9 cellular contexts compared by ENCODE assay signal in genomic region chr17:68196394-68197090, GRCh38. TPM values are rescaled to one million over a fixed set of nuclear protein-coding genes. Genes with fewer than 3 reads are reported as not detected.
DNase-seq lines count a peak whose midpoint lies in the region; ATAC-seq, FAIRE-seq and TF ChIP-seq lines count a peak whose summit lies in the region.
"Had no signal": no experiment of that assay in that cellular context is flagged by ENCODE, and none has a peak within 500 bp of the region (broad histone marks: within the 10 kb centered on the region; RNA-seq: fewer than 3 reads in every experiment).

No MANE protein-coding gene starts in this region.

- H3K79me1 ChIP-seq in mesendoderm (ENCODE audit: low read length): no peaks in the 10 kb centered on the region

- H3K27me3 ChIP-seq in heart right ventricle (peaks cover 27 to 80% (median 52%) of the 10 kb centered on the region in 7 donors), GM12878 (replicated peaks in 1 of 2; ENCODE audit: control insufficient read depth in 2 of 2, insufficient read depth in 2 of 2, low read length in 1 of 2) (peaks cover 19 to 26% of the 10 kb centered on the region in 2 experiments; a peak in 3 of 4 replicates), mesendoderm (ENCODE audit: insufficient read depth, low read length, poor library complexity) (peaks cover 40% of the 10 kb centered on the region), vagina (peaks cover 16% of the 10 kb centered on the region)

- TF ChIP-seq EP300 in GM12878 (IDR thresholded peaks at IDR 0.05; ENCODE audit: borderline replicate concordance in 1 of 2, control insufficient read depth in 1 of 2, low read depth in 2 of 2, low read length in 2 of 2): no peak

- no TSS peak for BruUV-seq in GM12878 (replicated peaks; lab: Mats Ljungman, UMichigan)

- H3K56ac ChIP-seq in mesendoderm (ENCODE audit: low read length): peak overlapping the region; percentile 73

- no peaks in the 10 kb centered on the region for H3K79me2 ChIP-seq in GM12878 (ENCODE audit: control insufficient read depth, insufficient read depth, low read length)
- no peaks in the 10 kb centered on the region for H3K79me2 ChIP-seq in mesendoderm (ENCODE audit: control insufficient read depth, insufficient read depth, low read length)

- H4K20me1 ChIP-seq in GM12878 (ENCODE audit: control insufficient read depth, insufficient read depth): no peaks in the 10 kb centered on the region

- DNase-seq in heart right ventricle (no peak), Right ventricle myocardium inferior (ENCODE audit: missing footprints) (no peak), GM12878 (ENCODE audit: low read depth, low spot score) (no peak), mesendoderm (peak; percentile 14), vagina (ENCODE audit: extremely low spot score in 2 of 2) (peak in 1 of 2 donors; percentile 52), HUDEP-2 (lab: John Stamatoyannopoulos, UW; ENCODE audit: unreplicated experiment in 76 of 76) (no peak), Kasumi-1 (lab: John Stamatoyannopoulos, UW) (no peak)
- DNase-seq: DMS79 had no signal

- H4K5ac ChIP-seq in mesendoderm (ENCODE audit: low read length): no peak overlapping the region

- no peak for TF ChIP-seq RAD21 in GM12878 (IDR thresholded peaks at IDR 0.05; ENCODE audit: insufficient read depth, low read depth, low read length)

- CTCF ChIA-PET in GM12878 (lab: Yijun Ruan, JAX): interaction anchor here (1.1 to 2.2 kb wide), 5 partner anchors 11 to 24 kb away, joined by 4 to 10 read pairs (median 5); no protein-coding TSS in a partner anchor

- POLR2A ChIA-PET in GM12878 (lab: Charles Lee): no interaction called here

- FAIRE-seq in GM12878 (lab: Jason Lieb, UNC): no peak

- H3K9me3 ChIP-seq in heart right ventricle (no peaks in the 10 kb centered on the region), GM12878 (replicated peaks; ENCODE audit: control insufficient read depth, insufficient read depth, low read length) (no peaks in the 10 kb centered on the region; the same call in 2 of the 3 replicates), vagina (no peaks in the 10 kb centered on the region)

- H2BK120ac ChIP-seq in mesendoderm (ENCODE audit: low read depth, low read length): no peak overlapping the region

- ATAC-seq in heart right ventricle (peak in 2 of 8 donors; percentile 3 to 4), Right ventricle myocardium inferior (no peak), GM12878 (no peak), GM18868 (IDR thresholded peaks at IDR 0.05; ENCODE audit: unreplicated experiment) (no peak)

- TF ChIP-seq POLR2A in GM12878 (IDR thresholded peaks at IDR 0.05; ENCODE audit: low read depth, low read length) (no peak; the same call in 1 of the 2 replicates), vagina (IDR thresholded peaks at IDR 0.05) (no peak)

- H3K4me3 ChIP-seq in heart right ventricle (peak overlapping the region; percentile 34 to 61 (median 49)), GM12878 (peak overlapping the region; percentile 66; the same call in 1 of the 2 replicates), mesendoderm (ENCODE audit: low read length) (peak overlapping the region; percentile 23), vagina (peak overlapping the region; percentile 38 to 50)

- no peak overlapping the region for H4K8ac ChIP-seq in mesendoderm (ENCODE audit: low read depth, low read length)

- in situ Hi-C loops in GM12878 (cut with MboI): no loop called here

- RAD21 ChIA-PET in GM12878 (lab: Charles Lee; ENCODE audit: unreplicated experiment): interaction anchor here (0.9 to 2.0 kb wide), 2 partner anchors 16 to 24 kb away, joined by 4 to 6 read pairs; no protein-coding TSS in a partner anchor

- H2AK5ac ChIP-seq in mesendoderm (ENCODE audit: low read length): no peak overlapping the region

- H3K18ac ChIP-seq in mesendoderm (ENCODE audit: low read length): no peak overlapping the region

- intact Hi-C loops in heart right ventricle (cut with DNase I): no loop called here
- intact Hi-C loops in Right ventricle myocardium inferior (cut with DNase I): no loop called here
- intact Hi-C loops in GM12878 (cut with micrococcal nuclease; ENCODE audit: unreplicated experiment): no loop called here
- intact Hi-C loops in vagina (cut with DNase I): no loop called here

- no peaks in the 10 kb centered on the region for H3K36me3 ChIP-seq in heart right ventricle
- H3K36me3 ChIP-seq in GM12878 (ENCODE audit: control insufficient read depth in 2 of 2, insufficient read depth in 2 of 2, low read length in 1 of 2): no peaks in the 10 kb centered on the region
- no peaks in the 10 kb centered on the region for H3K36me3 ChIP-seq in mesendoderm (ENCODE audit: control insufficient read depth, insufficient read depth, low read length)
- no peaks in the 10 kb centered on the region for H3K36me3 ChIP-seq in vagina

- H3K9ac ChIP-seq in GM12878 (ENCODE audit: control insufficient read depth, insufficient read depth, low read length) (no peak overlapping the region), mesendoderm (ENCODE audit: low read length) (peak overlapping the region; percentile 54)

- H3K27ac ChIP-seq in heart right ventricle (no peak overlapping the region), GM12878 (ENCODE audit: control insufficient read depth, insufficient read depth) (no peak overlapping the region), mesendoderm (ENCODE audit: low read depth, low read length) (no peak overlapping the region), vagina (no peak overlapping the region)

- no peak for TF ChIP-seq CTCF in heart right ventricle (IDR thresholded peaks at IDR 0.05)
- TF ChIP-seq CTCF in GM12878 (IDR thresholded peaks at IDR 0.05 in 2 of 3, conservative IDR thresholded peaks at IDR 0.05 in 1 of 3; ENCODE audit: control insufficient read depth in 2 of 3, extremely low read depth in 1 of 3, insufficient read depth in 1 of 3, low read depth in 3 of 3, low read length in 3 of 3): no peak
- TF ChIP-seq CTCF in vagina (IDR thresholded peaks at IDR 0.05): no peak

- WGBS in heart right ventricle, 2 donors: 1% methylated on average over 62 to 63 of the region's 63 CpGs
- 3% methylated on average over 56 of the region's 63 CpGs for WGBS in GM12878 (ENCODE audit: insufficient coverage, insufficient replicate concordance, low lambda C conversion rate, missing lambda C conversion rate)
- WGBS in mesendoderm (ENCODE audit: extremely low coverage, insufficient coverage, low lambda C conversion rate): no CpG with 5 or more reads among the region's 63 CpGs

- peak overlapping the region; percentile 80 for H3K23ac ChIP-seq in mesendoderm (ENCODE audit: low read length)

- H2AFZ ChIP-seq in GM12878 (ENCODE audit: control insufficient read depth, low read depth, low read length): no peak overlapping the region

- H3K4me1 ChIP-seq in heart right ventricle (peaks cover 15 to 56% (median 53%) of the 10 kb centered on the region in 9 donors), GM12878 (ENCODE audit: control insufficient read depth, insufficient read depth, low read length) (peaks cover 37% of the 10 kb centered on the region), mesendoderm (ENCODE audit: control insufficient read depth, low read depth, low read length) (no peaks in the 10 kb centered on the region), vagina (peaks cover 57% of the 10 kb centered on the region)

- no peak overlapping the region for H2BK15ac ChIP-seq in mesendoderm (replicated peaks; ENCODE audit: low read depth)

- H3K4ac ChIP-seq in mesendoderm (ENCODE audit: low read depth, low read length): no peak overlapping the region

- H3K4me2 ChIP-seq in GM12878 (ENCODE audit: control insufficient read depth, insufficient read depth) (peak overlapping the region; percentile 90), mesendoderm (ENCODE audit: low read length) (peak overlapping the region; percentile 68)

- H2BK5ac ChIP-seq in mesendoderm (ENCODE audit: low read length): no peak overlapping the region

- SMC1A ChIA-PET in GM12878 (lab: Charles Lee; ENCODE audit: uncharacterized antibody, unreplicated experiment): interaction anchor here (1.0 to 1.8 kb wide), 2 partner anchors 12 to 15 kb away, joined by 5 to 6 read pairs; no protein-coding TSS in a partner anchor

TF ChIP-seq in GM12878, 131 proteins besides CTCF, POLR2A, EP300 and RAD21:
- TF ChIP-seq ZSCAN29 (IDR thresholded peaks at IDR 0.05): no peak
- TF ChIP-seq SMC3 (IDR thresholded peaks at IDR 0.05; ENCODE audit: borderline replicate concordance, low read length): no peak
- no peak for TF ChIP-seq SUZ12 (IDR thresholded peaks at IDR 0.05; ENCODE audit: unreplicated experiment)
- TF ChIP-seq SUPT20H (IDR thresholded peaks at IDR 0.05; ENCODE audit: borderline replicate concordance, control insufficient read depth, low read depth, low read length): no peak
- TF ChIP-seq IRF4 (IDR thresholded peaks at IDR 0.05; ENCODE audit: low read depth, low read length): no peak
- no peak for TF ChIP-seq KLF5 (IDR thresholded peaks at IDR 0.05; ENCODE audit: partially characterized antibody)
- TF ChIP-seq TCF3 (IDR thresholded peaks at IDR 0.05; ENCODE audit: borderline replicate concordance, insufficient read depth, low read depth, low read length): no peak
- TF ChIP-seq HDAC6 (IDR thresholded peaks at IDR 0.05; ENCODE audit: unreplicated experiment): peak; percentile 76
TF ChIP-seq in GM12878: peak in this region for 1.

RNA-seq across cellular contexts. Expression of gene AMZ2, which starts 51.3 kb away (rescaled TPM):
- 100 to 1,000 TPM in 8 of 10 donors, 10 to 100 TPM in 2; 70.7 to 140 (median 111) TPM for total RNA-seq in heart right ventricle
- polyA plus RNA-seq in heart right ventricle: 10 to 100 TPM; 41.6 to 77.4 TPM
- 89.8 TPM for total RNA-seq in Right ventricle myocardium inferior
- 37.2 and 37.7 TPM in 2 replicates for total RNA-seq in GM12878 (2013; cell fraction: nucleolus; rRNA removed)
- 85.7 and 95.9 TPM in 2 replicates for total RNA-seq in GM12878 (2014; rRNA removed)
- total RNA-seq in GM12878 (2014; rRNA removed; fragmentation: Illumina TruSeq; extraction: Trizol): 101 and 104 TPM in 2 replicates
- total RNA-seq in GM12878 (2021): 80.4 and 87.7 TPM in 2 replicates
- 62.4 TPM for polyA plus RNA-seq in GM12878 (2011; ENCODE audit: low read depth)
- polyA plus RNA-seq in GM12878 (2011; rRNA removed): 125 and 185 TPM in 2 replicates
- polyA plus RNA-seq in GM12878 (2011; cell fraction: cytosol; rRNA removed): 70.6 and 83.1 TPM in 2 replicates
- polyA plus RNA-seq in GM12878 (2011; cell fraction: nucleus; rRNA removed): 64.0 and 81.7 TPM in 2 replicates
- polyA plus RNA-seq in GM12878 (2012): 65.3 and 84.1 TPM in 2 replicates
- 169 and 200 TPM in 2 replicates for polyA plus RNA-seq in GM12878 (2014; fragmentation: Illumina TruSeq; extraction: Trizol)
- 100 to 1,000 TPM; 127 to 135 TPM for polyA plus RNA-seq in GM12878 (2014; fragmentation: Nextera tagmentation; extraction: Ambion mirVana)
- polyA plus RNA-seq in GM12878 (2014; rRNA removed): 67.4 and 79.1 TPM in 2 replicates
- 100 to 1,000 TPM; 182 to 189 TPM for polyA plus RNA-seq in GM12878 (2016; fragmentation: Nextera tagmentation; extraction: Ambion mirVana)
- 40.2 and 51.5 TPM in 2 replicates for polyA minus RNA-seq in GM12878 (2011; rRNA and poly(A)+ RNA removed)
- 12.5 and 15.9 TPM in 2 replicates for polyA minus RNA-seq in GM12878 (2011; cell fraction: cytosol; rRNA and poly(A)+ RNA removed)
- 20.1 and 27.3 TPM in 2 replicates for polyA minus RNA-seq in GM12878 (2011; cell fraction: nucleus; rRNA and poly(A)+ RNA removed)
- polyA plus RNA-seq in mesendoderm (2013, experiment 1 of 2): 70.9 TPM
- polyA plus RNA-seq in mesendoderm (2013, experiment 2 of 2): 68.9 TPM
- 39.8 TPM for total RNA-seq in vagina
